20 cellular contexts compared by ENCODE assay signal in the genomic region with DNA sequence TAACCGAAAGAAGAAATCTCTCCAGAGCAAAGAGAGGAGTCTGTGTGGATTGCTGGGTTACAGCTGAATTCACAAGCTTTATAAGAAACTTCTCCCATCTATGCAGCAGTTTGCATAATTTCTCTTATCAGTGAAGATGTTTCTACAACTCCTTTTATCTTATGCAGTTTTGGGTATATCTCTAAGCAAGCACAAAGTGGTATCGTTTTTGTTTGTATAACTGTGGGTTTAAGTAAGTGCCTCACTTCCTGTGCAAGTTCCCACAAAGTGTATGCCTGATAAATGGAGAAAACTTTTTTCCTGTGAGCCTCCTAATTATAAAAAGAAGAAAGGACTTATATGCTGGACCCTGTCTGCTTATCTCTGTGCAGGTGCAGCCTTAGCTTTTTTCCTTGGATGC.
"Had no signal": no experiment of that assay in that cellular context is flagged by ENCODE, and none has a peak within 500 bp of the region (broad histone marks: within the 10 kb centered on the region; RNA-seq: fewer than 3 reads in every experiment).

No MANE protein-coding gene starts in this region.

- H3K36me3 ChIP-seq: cardiac muscle cell, heart left ventricle, prostate gland, upper lobe of left lung had no signal

- H3K4me1 ChIP-seq: body of pancreas, heart left ventricle, prostate gland, testis, upper lobe of left lung had no signal

- H3K9me3 ChIP-seq: body of pancreas, heart left ventricle, prostate gland, testis, upper lobe of left lung had no signal

- H3K27me3 ChIP-seq: body of pancreas, cardiac muscle cell, heart left ventricle, testis, upper lobe of left lung had no signal

- H3K27me3 Mint-ChIP-seq: activated CD8-positive, alpha-beta memory T cell treated with anti-CD3 and anti-CD28 coated beads, Interleukin-2, amount 10 ng/mL, durations not matched to agents 7 days and 5 days; T-cell had no signal

- H3K9me3 Mint-ChIP-seq: natural killer cell, T-cell had no signal

- H3K4me3 Mint-ChIP-seq: activated CD8-positive, alpha-beta memory T cell treated with anti-CD3 and anti-CD28 coated beads, Interleukin-2, amount 10 ng/mL, durations not matched to agents 7 days and 5 days; natural killer cell had no signal

- H3K27ac Mint-ChIP-seq: natural killer cell had no signal

- DNase-seq: activated CD4-positive, alpha-beta T cell treated with anti-CD3 and anti-CD28 coated beads, Interleukin-2, amount 50 U/mL, for 4 hours; activated CD8-positive, alpha-beta memory T cell treated with anti-CD3 and anti-CD28 coated beads, Interleukin-2, amount 10 ng/mL, durations not matched to agents 7 days and 5 days; activated T-cell treated with anti-CD3 and anti-CD28 coated beads for 4 hours; anterior cingulate cortex; body of pancreas; heart left ventricle; islet precursor cell; left cardiac atrium; midbrain; natural killer cell; stimulated activated CD4-positive, alpha-beta T cell treated with anti-CD3 and anti-CD28 coated beads, Interleukin-2, amount 100 ng/mL, for 48 hours; stimulated activated naive CD4-positive, alpha-beta T cell; T-cell; testis; upper lobe of left lung had no signal

- H3K36me3 Mint-ChIP-seq: natural killer cell, T-cell had no signal

- H3K4me3 ChIP-seq: body of pancreas, cardiac muscle cell, heart left ventricle, prostate gland, testis, upper lobe of left lung had no signal

- ATAC-seq: activated CD4-positive, CD25-positive, alpha-beta regulatory T cell treated with anti-CD3 and anti-CD28 coated beads, Interleukin-2, amount 50 U/mL, for 24 hours; activated CD8-positive, alpha-beta memory T cell treated with anti-CD3 and anti-CD28 coated beads, Interleukin-2, amount 10 ng/mL, durations not matched to agents 7 days and 5 days; body of pancreas; heart left ventricle; left cardiac atrium; natural killer cell had no signal

- H3K27ac ChIP-seq: body of pancreas, cardiac muscle cell, epithelial cell of prostate, heart left ventricle, prostate gland, testis, upper lobe of left lung, VCaP had no signal
